ENCODE assay signal across 16 cellular contexts in genomic region chr21:29448766-29449165, GRCh38.
"Had no signal": no experiment of that assay in that cellular context is flagged by ENCODE, and none has a peak within 500 bp of the region (broad histone marks: within the 10 kb centered on the region; RNA-seq: fewer than 3 reads in every experiment).

No MANE protein-coding gene starts in this region.

- H3K4me3 ChIP-seq: cardiac muscle cell, dorsolateral prefrontal cortex, gastroesophageal sphincter, lower lobe of right lung, right atrium auricular region, transverse colon had no signal

- H3K27ac Mint-ChIP-seq: activated B cell treated with CpG ODN at 0.5 μM for 24 hours, progenitor cell of endocrine pancreas had no signal

- DNase-seq: activated B cell treated with CpG ODN at 0.5 μM for 24 hours; activated CD8-positive, alpha-beta memory T cell treated with anti-CD3 and anti-CD28 coated beads for 24 hours; activated effector memory CD4-positive, alpha-beta T cell treated with anti-CD3 and anti-CD28 coated beads, Interleukin-2, amount 50 U/mL, for 16 hours; dorsolateral prefrontal cortex; erythroblast; left cardiac atrium; lower lobe of right lung; SHP77; SK-N-SH; stimulated activated CD4-positive, alpha-beta T cell treated with anti-CD3 and anti-CD28 coated beads, Interleukin-15, amount 100 ng/mL, for 24 hours; stimulated activated CD4-positive, alpha-beta T cell treated with anti-CD3 and anti-CD28 coated beads, Interleukin-4, amount 100 ng/mL, for 24 hours; transverse colon had no signal

- H3K36me3 ChIP-seq: cardiac muscle cell, gastroesophageal sphincter, lower lobe of right lung, right atrium auricular region, transverse colon had no signal

- H3K27me3 ChIP-seq: cardiac muscle cell, dorsolateral prefrontal cortex, gastroesophageal sphincter, right atrium auricular region, transverse colon had no signal

- ATAC-seq: gastroesophageal sphincter, left cardiac atrium had no signal

- H3K27ac ChIP-seq: cardiac muscle cell, dorsolateral prefrontal cortex, gastroesophageal sphincter, right atrium auricular region, transverse colon had no signal

- H3K4me1 ChIP-seq: gastroesophageal sphincter, lower lobe of right lung, right atrium auricular region, transverse colon had no signal

- H3K4me3 Mint-ChIP-seq: activated B cell treated with CpG ODN at 0.5 μM for 24 hours had no signal

- H3K27me3 Mint-ChIP-seq: activated B cell treated with CpG ODN at 0.5 μM for 24 hours, progenitor cell of endocrine pancreas had no signal
